Comparison of ENCODE assay signal across 8 cellular contexts in the genomic region with DNA sequence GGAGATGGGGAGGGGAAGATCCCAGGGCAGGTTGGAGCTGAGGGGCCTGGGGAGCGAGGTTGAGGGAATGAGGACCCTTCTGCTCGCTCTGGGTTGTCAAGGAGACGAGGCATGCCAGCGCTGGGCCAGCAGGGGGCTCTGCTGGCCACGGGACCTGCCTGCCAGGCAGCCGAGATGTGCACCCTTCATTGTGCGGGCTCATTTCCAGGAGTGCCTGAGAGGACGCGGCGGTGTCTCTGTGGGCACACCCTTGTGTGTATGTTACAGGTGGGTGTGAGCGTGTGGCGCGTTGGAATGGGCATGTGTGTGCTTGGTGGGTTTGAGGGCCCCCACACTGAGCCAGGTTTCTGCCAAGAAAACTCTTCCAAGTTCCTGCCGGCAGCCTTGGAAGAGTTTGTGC. TPM values are rescaled to one million over a fixed set of nuclear protein-coding genes. Genes with fewer than 3 reads are reported as not detected.
DNase-seq lines count a peak whose midpoint lies in the region; ATAC-seq, FAIRE-seq and TF ChIP-seq lines count a peak whose summit lies in the region.

No MANE protein-coding gene starts in this region.

- intact Hi-C loops in lower leg skin (cut with DNase I; ENCODE audit: low total_unique reads): loop anchor here (5.0 kb wide), 1 partner anchor 43 kb away; no protein-coding TSS in a partner anchor

- 4 to 7% methylated on average over 5 to 8 of the region's 14 CpGs for WGBS in lower leg skin, 2 donors

- in situ Hi-C loops in ACHN (cut with HindIII; ENCODE audit: low pct_ligation_motif_present, low pct_unique_long_range_greater_than_20kb, low sequenced_read_pairs): no loop called here

- FAIRE-seq in GM18507 (lab: Jason Lieb, UNC): no peak

- H3K4me3 ChIP-seq in lower leg skin (ENCODE audit: low read depth, poor library complexity, severe bottlenecking): no peak overlapping the region

- peaks cover 1% of the 10 kb centered on the region for H3K36me3 Mint-ChIP-seq in chondrocyte (ENCODE audit: low read depth)

- H3K27me3 Mint-ChIP-seq in chondrocyte (ENCODE audit: low read depth): no peaks in the 10 kb centered on the region

- no peak for ATAC-seq in HG03520 (IDR thresholded peaks at IDR 0.05; ENCODE audit: unreplicated experiment)

- peak overlapping the region; percentile 45 for H3K27ac Mint-ChIP-seq in chondrocyte (ENCODE audit: unreplicated experiment)

- no peaks in the 10 kb centered on the region for H3K9me3 Mint-ChIP-seq in chondrocyte (ENCODE audit: low read depth)

- peak; percentile 92 for TF ChIP-seq CTCF in chondrocyte (IDR thresholded peaks at IDR 0.05)
- TF ChIP-seq CTCF in lower leg skin (IDR thresholded peaks at IDR 0.05): peak in 1 of 3 donors; percentile 71

- DNase-seq in ACHN: peak; percentile 70
- peak; percentile 58 for DNase-seq in GM18507 (ENCODE audit: extremely low spot score, insufficient read length, low read depth)
- DNase-seq in NCI-H2171 (lab: John Stamatoyannopoulos, UW): peak; percentile 63
- DNase-seq in activated CD4-positive, alpha-beta T cell treated with anti-CD3 and anti-CD28 coated beads for 24 hours (ENCODE audit: low read depth in 2 of 2): peak; percentile 47 to 49
- no peak for DNase-seq in chondrocyte (ENCODE audit: low spot score)
- peak; percentile 58 to 92 for DNase-seq in lower leg skin (ENCODE audit: low spot score in 2 of 2)
- DNase-seq in stimulated activated CD4-positive, alpha-beta T cell treated with anti-CD3 and anti-CD28 coated beads, TNF-alpha, amount 100 ng/mL, for 48 hours (ENCODE audit: low read depth in 3 of 3): peak; percentile 27 to 39 (median 27)

- H3K4me3 Mint-ChIP-seq in chondrocyte (ENCODE audit: unreplicated experiment): no peak overlapping the region

- peaks cover 54% of the 10 kb centered on the region for H3K4me1 Mint-ChIP-seq in chondrocyte (ENCODE audit: low read depth)

- TF ChIP-seq POLR2A in lower leg skin (IDR thresholded peaks at IDR 0.05): no peak

RNA-seq across cellular contexts. Expression of a gene that starts 15.9 kb away (rescaled TPM):
- 109 to 165 TPM (median 157 TPM) in 3 replicates for total RNA-seq in chondrocyte
- 100 to 1,000 TPM; 127 to 201 (median 149) TPM for total RNA-seq in lower leg skin
